9 cellular contexts compared by ENCODE assay signal in genomic region chr3:47228088-47228487, GRCh38.
DNase-seq lines count a peak whose midpoint lies in the region; ATAC-seq and TF ChIP-seq lines count a peak whose summit lies in the region.
"Had no signal": no experiment of that assay in that cellular context is flagged by ENCODE, and none has a peak within 500 bp of the region (broad histone marks: within the 10 kb centered on the region; RNA-seq: fewer than 3 reads in every experiment).

No MANE protein-coding gene starts in this region.

- H3K9me3 ChIP-seq in RWPE2 (ENCODE audit: severe bottlenecking): no peaks in the 10 kb centered on the region

- peak overlapping the region; percentile 92 for H3K27ac Mint-ChIP-seq in stimulated activated naive B cell treated with anti-CD40 and anti-IgM and Interleukin-4, amounts not matched to agents 10 μg/mL and 1 μg/mL and 100 μg/mL, for 72 hours
- H3K27ac Mint-ChIP-seq: activated T-cell treated with anti-CD3 and anti-CD28 coated beads, Interleukin-2, amount 50 U/mL, for 72 hours had no signal

- TF ChIP-seq CTCF in RWPE2 (IDR thresholded peaks at IDR 0.05; ENCODE audit: poor library complexity, severe bottlenecking): no peak

- peak; percentile 3 for DNase-seq in RWPE2 (ENCODE audit: low spot score)
- no peak for DNase-seq in stimulated activated naive B cell treated with anti-CD40 and anti-IgM and Interleukin-4, amounts not matched to agents 10 μg/mL and 1 μg/mL and 100 μg/mL, for 72 hours
- no peak for DNase-seq in hippocampal formation (lab: John Stamatoyannopoulos, UW)
- DNase-seq in NCI-H2081 treated with DMSO at 0.1 percent for 48 hours (lab: John Stamatoyannopoulos, UW): no peak
- DNase-seq: activated T-cell treated with anti-CD3 and anti-CD28 coated beads, Interleukin-2, amount 50 U/mL, for 72 hours; stimulated activated CD4-positive, alpha-beta T cell treated with anti-CD3 and anti-CD28 coated beads, Interleukin-12 subunit alpha, Interleukin-12 subunit beta, amount 100 ng/mL, for 4 hours had no signal

- ATAC-seq in GM19351 (IDR thresholded peaks at IDR 0.05; ENCODE audit: unreplicated experiment): peak; percentile 63
- peak; percentile 55 for ATAC-seq in HG02852 (IDR thresholded peaks at IDR 0.05; ENCODE audit: unreplicated experiment)
- ATAC-seq in RWPE2 (ENCODE audit: low read depth): no peak
- peak; percentile 46 to 52 for ATAC-seq in stimulated activated naive B cell treated with anti-CD40 and anti-IgM and Interleukin-4, amounts not matched to agents 10 μg/mL and 1 μg/mL and 100 μg/mL, for 72 hours (replicated peaks)
- no peak for ATAC-seq in GM18520 (IDR thresholded peaks at IDR 0.05; ENCODE audit: unreplicated experiment)
- ATAC-seq: activated T-cell treated with anti-CD3 and anti-CD28 coated beads, Interleukin-2, amount 50 U/mL, for 72 hours had no signal

- H3K27me3 Mint-ChIP-seq in stimulated activated naive B cell treated with anti-CD40 and anti-IgM and Interleukin-4, amounts not matched to agents 10 μg/mL and 1 μg/mL and 100 μg/mL, for 72 hours: no peaks in the 10 kb centered on the region

- H3K36me3 Mint-ChIP-seq in stimulated activated naive B cell treated with anti-CD40 and anti-IgM and Interleukin-4, amounts not matched to agents 10 μg/mL and 1 μg/mL and 100 μg/mL, for 72 hours: no peaks in the 10 kb centered on the region

- H3K9me3 Mint-ChIP-seq in stimulated activated naive B cell treated with anti-CD40 and anti-IgM and Interleukin-4, amounts not matched to agents 10 μg/mL and 1 μg/mL and 100 μg/mL, for 72 hours: no peaks in the 10 kb centered on the region
- H3K9me3 Mint-ChIP-seq: activated T-cell treated with anti-CD3 and anti-CD28 coated beads, Interleukin-2, amount 50 U/mL, for 72 hours had no signal

- no peak overlapping the region for H3K4me3 ChIP-seq in RWPE2 (ENCODE audit: severe bottlenecking)

- peak overlapping the region; percentile 37 to 60 for H3K4me3 Mint-ChIP-seq in stimulated activated naive B cell treated with anti-CD40 and anti-IgM and Interleukin-4, amounts not matched to agents 10 μg/mL and 1 μg/mL and 100 μg/mL, for 72 hours
- H3K4me3 Mint-ChIP-seq: activated T-cell treated with anti-CD3 and anti-CD28 coated beads, Interleukin-2, amount 50 U/mL, for 72 hours had no signal

- H3K27me3 ChIP-seq in RWPE2 (ENCODE audit: insufficient read depth, poor library complexity, severe bottlenecking): no peaks in the 10 kb centered on the region

- no peaks in the 10 kb centered on the region for H3K36me3 ChIP-seq in RWPE2 (ENCODE audit: low read depth)

- H3K4me1 Mint-ChIP-seq in stimulated activated naive B cell treated with anti-CD40 and anti-IgM and Interleukin-4, amounts not matched to agents 10 μg/mL and 1 μg/mL and 100 μg/mL, for 72 hours: peaks cover 29 to 38% of the 10 kb centered on the region in 2 donors

- H3K4me1 ChIP-seq in RWPE2 (ENCODE audit: insufficient read depth, poor library complexity, severe bottlenecking): no peaks in the 10 kb centered on the region

- no peak overlapping the region for H3K27ac ChIP-seq in RWPE2 (ENCODE audit: poor library complexity, severe bottlenecking)

Comparison
In these comparisons a context has a peak if more than half of its experiments do, and no peak if none do; other contexts are left out.
1. ATAC-seq: peak in GM19351 (single experiment), HG02852 (single experiment) and stimulated activated naive B cell treated with anti-CD40 and anti-IgM and Interleukin-4, amounts not matched to agents 10 μg/mL and 1 μg/mL and 100 μg/mL, for 72 hours (2 of 2); none in RWPE2 (single experiment) and GM18520 (single experiment).